In genomic region chr18:79337184-79337583, GRCh38 we compare ENCODE assay signal across 33 cellular contexts.
"Had no signal": no experiment of that assay in that cellular context is flagged by ENCODE, and none has a peak within 500 bp of the region (broad histone marks: within the 10 kb centered on the region; RNA-seq: fewer than 3 reads in every experiment).

No MANE protein-coding gene starts in this region.

- DNase-seq: activated B cell treated with CpG ODN at 0.5 μM for 24 hours; activated CD4-positive, alpha-beta T cell treated with anti-CD3 and anti-CD28 coated beads for 48 hours; activated CD4-positive, alpha-beta T cell treated with anti-CD3 and anti-CD28 coated beads, Interleukin-2, amount 50 U/mL, for 1 hour; activated CD4-positive, alpha-beta T cell treated with anti-CD3 and anti-CD28 coated beads, Interleukin-2, amount 50 U/mL, for 48 hours; activated CD8-positive, alpha-beta memory T cell treated with anti-CD3 and anti-CD28 coated beads for 24 hours; activated CD8-positive, alpha-beta T cell treated with anti-CD3 and anti-CD28 coated beads for 36 hours; activated effector memory CD4-positive, alpha-beta T cell treated with Interleukin-2 at 50 U/mL for 16 hours; activated gamma-delta T cell treated with Interleukin-2 at 50 U/mL for 16 hours; activated naive CD4-positive, alpha-beta T cell treated with anti-CD3 and anti-CD28 coated beads, Interleukin-2, amount 50 U/mL, for 16 hours; activated naive CD4-positive, alpha-beta T cell treated with Interleukin-2 at 50 U/mL for 16 hours; activated T-cell treated with anti-CD3 and anti-CD28 coated beads, Interleukin-2, amount 50 U/mL, for 4 hours; amniotic stem cell; anterior cingulate cortex; brain microvascular endothelial cell; dorsolateral prefrontal cortex; effector memory CD4-positive, alpha-beta T cell; esophagus squamous epithelium; foreskin melanocyte; T-cell; T1000; WERI-Rb-1 had no signal

- H3K27ac ChIP-seq: brain microvascular endothelial cell, coronary artery, dorsolateral prefrontal cortex, epithelial cell of prostate, esophagus squamous epithelium, gastroesophageal sphincter, WERI-Rb-1 had no signal

- H3K27me3 ChIP-seq: brain microvascular endothelial cell, dorsolateral prefrontal cortex, esophagus squamous epithelium, gastroesophageal sphincter had no signal

- H3K4me1 Mint-ChIP-seq: activated B cell treated with CpG ODN at 0.5 μM for 24 hours; activated T-helper 17 cell treated with anti-CD3 and anti-CD28 coated beads, Interleukin-2, amount 50 U/mL, for 72 hours; central memory CD8-positive, alpha-beta T cell; T-cell had no signal

- H3K9me3 Mint-ChIP-seq: activated T-cell treated with anti-CD3 and anti-CD28 coated beads, Interleukin-2, amount 50 U/mL, for 4 hours; central memory CD8-positive, alpha-beta T cell; T-cell; T-helper 1 cell treated with Interleukin-12 subunit alpha and Interleukin-12 subunit beta and Interleukin-4 antibody, amounts not matched to agents 30 μg/mL and 1 μg/mL, for 36 hours had no signal

- FAIRE-seq: astrocyte, endothelial cell of umbilical vein had no signal

- H3K9me3 ChIP-seq: esophagus squamous epithelium, gastroesophageal sphincter had no signal

- H3K4me3 ChIP-seq: coronary artery, dorsolateral prefrontal cortex, esophagus squamous epithelium, gastroesophageal sphincter had no signal

- H3K4me3 Mint-ChIP-seq: activated B cell treated with CpG ODN at 0.5 μM for 24 hours; activated CD8-positive, alpha-beta T cell treated with anti-CD3 and anti-CD28 coated beads for 36 hours; activated naive CD8-positive, alpha-beta T cell; activated T-cell treated with anti-CD3 and anti-CD28 coated beads, Interleukin-2, amount 50 U/mL, for 4 hours; activated T-helper 17 cell treated with anti-CD3 and anti-CD28 coated beads, Interleukin-2, amount 50 U/mL, for 72 hours; central memory CD8-positive, alpha-beta T cell; dendritic cell treated with granulocyte-macrophage colony-stimulating factor and Interleukin-4, amounts not matched to agents 40 ng/mL and 50 ng/mL, for 4 days; T-cell; T-helper 1 cell treated with Interleukin-12 subunit alpha and Interleukin-12 subunit beta and Interleukin-4 antibody, amounts not matched to agents 30 μg/mL and 1 μg/mL, for 36 hours; T-helper 2 cell treated with Interferon-gamma antibody and Interleukin-4, amounts not matched to agents 5 μg/mL and 100 μg/mL, for 36 hours had no signal

- H3K36me3 ChIP-seq: brain microvascular endothelial cell had no signal

- ATAC-seq: activated CD4-positive, CD25-positive, alpha-beta regulatory T cell treated with anti-CD3 and anti-CD28 coated beads, Interleukin-2, amount 50 U/mL, for 24 hours; activated CD8-positive, alpha-beta T cell treated with anti-CD3 and anti-CD28 coated beads for 36 hours; activated T-cell treated with anti-CD3 and anti-CD28 coated beads, Interleukin-2, amount 50 U/mL, for 4 hours; activated T-helper 17 cell treated with anti-CD3 and anti-CD28 coated beads, Interleukin-2, amount 50 U/mL, for 72 hours; gastroesophageal sphincter; T-cell had no signal

- H3K4me1 ChIP-seq: esophagus squamous epithelium, gastroesophageal sphincter had no signal

- H3K27ac Mint-ChIP-seq: activated B cell treated with CpG ODN at 0.5 μM for 24 hours; activated CD8-positive, alpha-beta T cell treated with anti-CD3 and anti-CD28 coated beads for 36 hours; activated T-helper 17 cell treated with anti-CD3 and anti-CD28 coated beads, Interleukin-2, amount 50 U/mL, for 72 hours; dendritic cell treated with granulocyte-macrophage colony-stimulating factor and Interleukin-4, amounts not matched to agents 40 ng/mL and 50 ng/mL, for 4 days; T-cell; T-helper 1 cell treated with Interleukin-12 subunit alpha and Interleukin-12 subunit beta and Interleukin-4 antibody, amounts not matched to agents 30 μg/mL and 1 μg/mL, for 36 hours; T-helper 2 cell treated with Interferon-gamma antibody and Interleukin-4, amounts not matched to agents 5 μg/mL and 100 μg/mL, for 36 hours had no signal

- H3K27me3 Mint-ChIP-seq: activated B cell treated with CpG ODN at 0.5 μM for 24 hours; activated CD8-positive, alpha-beta T cell treated with anti-CD3 and anti-CD28 coated beads for 36 hours; activated naive CD8-positive, alpha-beta T cell; activated T-helper 17 cell treated with anti-CD3 and anti-CD28 coated beads, Interleukin-2, amount 50 U/mL, for 72 hours; central memory CD8-positive, alpha-beta T cell; dendritic cell treated with granulocyte-macrophage colony-stimulating factor and Interleukin-4, amounts not matched to agents 40 ng/mL and 50 ng/mL, for 4 days; T-cell had no signal
